ENCODE assay signal across 25 cellular contexts in genomic region chr5:31887556-31887955, GRCh38.
DNase-seq lines count a peak whose midpoint lies in the region; TF ChIP-seq lines count a peak whose summit lies in the region.
"Had no signal": no experiment of that assay in that cellular context is flagged by ENCODE, and none has a peak within 500 bp of the region (broad histone marks: within the 10 kb centered on the region; RNA-seq: fewer than 3 reads in every experiment).

No MANE protein-coding gene starts in this region.

- H3K4me3 ChIP-seq in OCI-LY7 (ENCODE audit: low read depth, low read length, poor library complexity, severe bottlenecking): no peak overlapping the region
- H3K4me3 ChIP-seq: BLaER1, coronary artery, esophagus muscularis mucosa, SJCRH30, uterus had no signal

- no peaks in the 10 kb centered on the region for H3K36me3 ChIP-seq in OCI-LY7 (ENCODE audit: insufficient read depth, low read length)
- H3K36me3 ChIP-seq: BLaER1, brain microvascular endothelial cell, esophagus muscularis mucosa, SJCRH30, uterus had no signal

- no TSS peak for BruUV-seq in OCI-LY7 (replicated peaks; lab: Mats Ljungman, UMichigan)

- H3K9me3 ChIP-seq in OCI-LY7 (ENCODE audit: low read length): no peaks in the 10 kb centered on the region
- H3K9me3 ChIP-seq: BLaER1, esophagus muscularis mucosa, SJCRH30, uterus had no signal

- H3K79me2 ChIP-seq in OCI-LY7 (ENCODE audit: insufficient read depth, low read depth, low read length): no peaks in the 10 kb centered on the region

- POLR2A ChIA-PET in OCI-LY7 (lab: Charles Lee): no interaction called here

- no peak overlapping the region for H3K4me2 ChIP-seq in OCI-LY7 (ENCODE audit: low read length)
- H3K4me2 ChIP-seq: BLaER1, KMS-11 had no signal

- no peaks in the 10 kb centered on the region for H3K9me2 ChIP-seq in OCI-LY7 (ENCODE audit: insufficient read depth, low read length)

- DNase-seq in amygdala (lab: John Stamatoyannopoulos, UW): peak in 38 of 56 donors; percentile 4 to 77 (median 47)
- DNase-seq in inferior parietal cortex (ENCODE audit: extremely low spot score): peak; percentile 81
- peak in 40 of 56 donors; percentile 8 to 76 (median 46) for DNase-seq in nucleus accumbens (lab: John Stamatoyannopoulos, UW)
- DNase-seq in superior temporal gyrus (ENCODE audit: extremely low spot score): peak; percentile 93
- DNase-seq in OCI-LY7 (ENCODE audit: low spot score): no peak
- no peak for DNase-seq in NCI-H446 treated with DMSO at 0.1 percent for 48 hours (lab: John Stamatoyannopoulos, UW)
- no peak for DNase-seq in NCI-H1048 (lab: John Stamatoyannopoulos, UW)
- no peak for DNase-seq in stimulated activated CD4-positive, alpha-beta T cell treated with anti-CD3 and anti-CD28 coated beads, Interleukin-15, amount 100 ng/mL, for 24 hours
- DNase-seq: ACHN; activated CD4-positive, CD25-positive, alpha-beta regulatory T cell treated with anti-CD3 and anti-CD28 coated beads, Interleukin-2, amount 50 U/mL, for 72 hours; activated CD8-positive, alpha-beta T cell treated with anti-CD3 and anti-CD28 coated beads, Interleukin-2, amount 10 ng/mL, durations not matched to agents 7 days and 5 days; activated gamma-delta T cell treated with Interleukin-2 at 50 U/mL for 16 hours; brain microvascular endothelial cell; DND-41; NCI-H1694; NCI-H2171; NCI-H524 treated with DMSO at 0.1 percent for 48 hours; retina; SJCRH30; stimulated activated naive CD8-positive, alpha-beta T cell treated with anti-CD3 and anti-CD28 coated beads, Interleukin-15, amount 100 ng/mL, for 72 hours; uterus had no signal

- TF ChIP-seq CTCF in OCI-LY7 (conservative IDR thresholded peaks at IDR 0.05; ENCODE audit: low read length): no peak

- intact Hi-C loops in OCI-LY7 (cut with micrococcal nuclease; ENCODE audit: unreplicated experiment): no loop called here

- H3K27ac ChIP-seq in OCI-LY7 (ENCODE audit: low read depth, low read length, poor library complexity, severe bottlenecking): no peak overlapping the region
- H3K27ac ChIP-seq: BLaER1, brain microvascular endothelial cell, KMS-11, SJCRH30, uterus had no signal

- CTCF ChIA-PET in OCI-LY7 (lab: Charles Lee; ENCODE audit: unreplicated experiment): no interaction called here

- no peaks in the 10 kb centered on the region for H4K20me1 ChIP-seq in OCI-LY7 (ENCODE audit: insufficient read depth, low read length)
- H4K20me1 ChIP-seq: BLaER1 had no signal

- H2AFZ ChIP-seq in OCI-LY7 (ENCODE audit: low read length): no peak overlapping the region

- H3K4me1 ChIP-seq in OCI-LY7 (ENCODE audit: insufficient read depth, low read length, poor library complexity, severe bottlenecking): no peaks in the 10 kb centered on the region
- H3K4me1 ChIP-seq: BLaER1, SJCRH30, uterus had no signal

Comparison
In these comparisons a context has a peak if more than half of its experiments do, and no peak if none do; other contexts are left out.
1. DNase-seq: peak in amygdala (38 of 56), inferior parietal cortex (single experiment), nucleus accumbens (40 of 56) and superior temporal gyrus (single experiment); none in OCI-LY7 (single experiment), NCI-H446 treated with DMSO at 0.1 percent for 48 hours (single experiment), NCI-H1048 (single experiment) and stimulated activated CD4-positive, alpha-beta T cell treated with anti-CD3 and anti-CD28 coated beads, Interleukin-15, amount 100 ng/mL, for 24 hours (single experiment).